ENCODE assay signal across 18 cellular contexts in the genomic region with DNA sequence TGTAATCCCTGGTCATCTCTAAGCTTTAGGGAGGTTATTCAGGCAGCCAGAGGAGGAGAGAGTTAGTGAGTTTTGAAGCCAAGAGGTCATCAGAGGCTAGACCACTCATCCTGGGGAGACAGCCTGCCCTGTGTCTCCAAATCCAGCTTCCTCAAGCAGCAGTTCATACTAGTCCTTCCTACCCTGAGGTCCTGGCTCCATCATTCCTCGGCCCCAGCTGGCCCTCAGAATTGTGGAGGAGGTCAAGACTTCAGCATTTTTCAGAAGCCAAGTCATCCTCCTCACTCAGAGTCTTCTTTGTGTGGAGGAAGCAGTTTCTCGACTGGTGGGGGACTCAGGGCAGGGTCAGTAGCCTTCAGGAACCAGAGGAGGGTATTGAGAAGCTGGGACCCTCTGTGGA. TPM values are rescaled to one million over a fixed set of nuclear protein-coding genes. Genes with fewer than 3 reads are reported as not detected.
DNase-seq lines count a peak whose midpoint lies in the region; ATAC-seq and TF ChIP-seq lines count a peak whose summit lies in the region.
"Had no signal": no experiment of that assay in that cellular context is flagged by ENCODE, and none has a peak within 500 bp of the region (broad histone marks: within the 10 kb centered on the region; RNA-seq: fewer than 3 reads in every experiment).

No MANE protein-coding gene starts in this region.

- in situ Hi-C loops in GM23248 (cut with MboI) (no loop called here), gastrocnemius medialis (cut with MboI; ENCODE audit: low sequenced_read_pairs in 4 of 4) (no loop called here)

- H3K79me2 ChIP-seq in GM23248 (ENCODE audit: insufficient read depth), result no peaks in the 10 kb centered on the region

- H3K9me3 ChIP-seq in GM23248 (ENCODE audit: low read depth), result no peaks in the 10 kb centered on the region
- H3K9me3 ChIP-seq in SJSA1 (replicated peaks), result no peaks in the 10 kb centered on the region
- no peaks in the 10 kb centered on the region for H3K9me3 ChIP-seq in gastrocnemius medialis

- H3K4me1 ChIP-seq in GM23248 (ENCODE audit: insufficient read depth), result peaks cover 57% of the 10 kb centered on the region
- peaks cover 69% of the 10 kb centered on the region for H3K4me1 ChIP-seq in SJSA1 (replicated peaks)
- no peaks in the 10 kb centered on the region for H3K4me1 ChIP-seq in gastrocnemius medialis

- no peaks in the 10 kb centered on the region for H3K9me2 ChIP-seq in GM23248 (ENCODE audit: insufficient read depth)

- H3K27ac ChIP-seq in GM23248 (peak overlapping the region; percentile 96), SJSA1 (0 out of 2 replicates have a peak overlapping the region, but pooled peaks have one; percentile 0), gastrocnemius medialis (no peak overlapping the region)

- TF ChIP-seq CTCF in fibroblast of mammary gland (conservative IDR thresholded peaks at IDR 0.05; ENCODE audit: control insufficient read depth, insufficient read depth, low read depth, low read length), result no peak
- TF ChIP-seq CTCF in gastrocnemius medialis (IDR thresholded peaks at IDR 0.05 in 4 of 5, conservative IDR thresholded peaks at IDR 0.05 in 1 of 5), result no peak

- no peaks in the 10 kb centered on the region for H3K36me3 ChIP-seq in GM23248 (ENCODE audit: low read depth)
- no peaks in the 10 kb centered on the region for H3K36me3 ChIP-seq in SJSA1
- no peaks in the 10 kb centered on the region for H3K36me3 ChIP-seq in gastrocnemius medialis

- peaks cover 55% of the 10 kb centered on the region for H3F3A ChIP-seq in GM23248 (ENCODE audit: insufficient read depth)

- TF ChIP-seq POLR2A in gastrocnemius medialis (IDR thresholded peaks at IDR 0.05), result no peak

- WGBS in GM23248 (ENCODE audit: low coverage in 1 of 2, low lambda C conversion rate in 2 of 2, missing lambda C conversion rate in 2 of 2), 2 experiments, result 0 to 5% methylated on average over 2 of the region's 2 CpGs

- DNase-seq in GM23248, result peak; percentile 75
- DNase-seq in SJSA1 (ENCODE audit: low read depth in 1 of 2, low spot score in 2 of 2), result peak in 1 of 2 experiments; percentile 16
- peak; percentile 79 for DNase-seq in fibroblast of mammary gland (ENCODE audit: low read depth)
- no peak for DNase-seq in sciatic nerve (ENCODE audit: low spot score)
- no peak for DNase-seq in SKM-1 treated with dmso at 0.1 percent for 144 hours (lab: John Stamatoyannopoulos, UW; ENCODE audit: unreplicated experiment)
- no peak for DNase-seq in gastrocnemius medialis
- DNase-seq in activated naive CD4-positive, alpha-beta T cell treated with anti-CD3 and anti-CD28 coated beads, Interleukin-2, amount 50 U/mL, for 16 hours, result no peak
- DNase-seq: activated naive CD4-positive, alpha-beta T cell treated with anti-CD3 and anti-CD28 coated beads, Interleukin-2, amount 10 ng/mL, durations not matched to agents 7 days and 5 days; C1 segment of cervical spinal cord; cerebellar nuclear complex; hypothalamus; natural killer cell; NCI-H187 treated with DMSO at 0.1 percent for 48 hours; NCI-H526 treated with DMSO at 0.1 percent for 48 hours; stimulated activated naive CD4-positive, alpha-beta T cell treated with Interleukin-2 at 50 U/mL for 16 hours; T-helper 1 cell had no signal

- no peaks in the 10 kb centered on the region for H4K20me1 ChIP-seq in GM23248 (ENCODE audit: insufficient read depth)

- intact Hi-C loops in sciatic nerve (cut with DNase I), result no loop called here
- intact Hi-C loops in gastrocnemius medialis (cut with DNase I; ENCODE audit: low total_unique reads), result no loop called here

- H3K4me3 ChIP-seq in GM23248, result no peak overlapping the region
- no peak overlapping the region for H3K4me3 ChIP-seq in SJSA1
- no peak overlapping the region for H3K4me3 ChIP-seq in fibroblast of mammary gland (ENCODE audit: control insufficient read depth, low read depth, low read length)
- no peak overlapping the region for H3K4me3 ChIP-seq in gastrocnemius medialis

- H3K27me3 ChIP-seq in GM23248 (replicated peaks; ENCODE audit: insufficient read depth) (no peaks in the 10 kb centered on the region), SJSA1 (replicated peaks) (no peaks in the 10 kb centered on the region), gastrocnemius medialis (no peaks in the 10 kb centered on the region)

- H3K4me2 ChIP-seq in GM23248 (ENCODE audit: unreplicated experiment), result peak overlapping the region; percentile 46

- peak overlapping the region; percentile 16 for H3K9ac ChIP-seq in GM23248

- ATAC-seq in sciatic nerve (peak; percentile 52), gastrocnemius medialis (no peak), GM18870 (IDR thresholded peaks at IDR 0.05; ENCODE audit: unreplicated experiment) (no peak)
- ATAC-seq: natural killer cell had no signal

- H2AFZ ChIP-seq in GM23248, result peak overlapping the region; percentile 57

RNA-seq across cellular contexts. Expression of a gene that starts 12.4 kb away (rescaled TPM):
- total RNA-seq in GM23248 (2014; rRNA removed; shearing (Covaris generic)), result 2.8 and 5.1 TPM in 2 replicates
- 3.6 and 4.0 TPM in 2 replicates for polyA plus RNA-seq in GM23248 (2016; fragmentation: Nextera tagmentation; extraction: Ambion mirVana)
- 0.03 and 0.44 TPM in 2 replicates for total RNA-seq in SJSA1 (2014; rRNA removed; shearing (Covaris generic))
- total RNA-seq in sciatic nerve (56.0 TPM), gastrocnemius medialis (under 1 TPM in 3 of 4 donors, not detected in 1; 0.05 to 0.41 (median 0.38) TPM)
- total RNA-seq: natural killer cell had no signal

RNA-seq across cellular contexts. Expression of a gene that starts 31.0 kb away (rescaled TPM):
- total RNA-seq in GM23248 (2014; rRNA removed; shearing (Covaris generic)), result not detected in 2 replicates
- polyA plus RNA-seq in GM23248 (2016; fragmentation: Nextera tagmentation; extraction: Ambion mirVana), result 0.10 TPM in 1 of 2 replicates, not detected in the other
- 0.11 TPM in 1 of 2 replicates, not detected in the other for total RNA-seq in SJSA1 (2014; rRNA removed; shearing (Covaris generic))
- total RNA-seq in sciatic nerve, result 2.3 TPM
- total RNA-seq in gastrocnemius medialis, result not detected
- total RNA-seq: Daoy had no signal

Comparison
In these comparisons a context has a peak if more than half of its experiments do, and no peak if none do; other contexts are left out.
1. DNase-seq: peak in GM23248 (single experiment) and fibroblast of mammary gland (single experiment); none in sciatic nerve (single experiment), SKM-1 treated with dmso at 0.1 percent for 144 hours (single experiment), gastrocnemius medialis (0 of 2) and activated naive CD4-positive, alpha-beta T cell treated with anti-CD3 and anti-CD28 coated beads, Interleukin-2, amount 50 U/mL, for 16 hours (single experiment).
2. H3K27ac ChIP-seq: peak in GM23248 (single experiment) and SJSA1 (single experiment); none in gastrocnemius medialis (0 of 4).